ENCODE assay signal across 7 cellular contexts in the genomic region with DNA sequence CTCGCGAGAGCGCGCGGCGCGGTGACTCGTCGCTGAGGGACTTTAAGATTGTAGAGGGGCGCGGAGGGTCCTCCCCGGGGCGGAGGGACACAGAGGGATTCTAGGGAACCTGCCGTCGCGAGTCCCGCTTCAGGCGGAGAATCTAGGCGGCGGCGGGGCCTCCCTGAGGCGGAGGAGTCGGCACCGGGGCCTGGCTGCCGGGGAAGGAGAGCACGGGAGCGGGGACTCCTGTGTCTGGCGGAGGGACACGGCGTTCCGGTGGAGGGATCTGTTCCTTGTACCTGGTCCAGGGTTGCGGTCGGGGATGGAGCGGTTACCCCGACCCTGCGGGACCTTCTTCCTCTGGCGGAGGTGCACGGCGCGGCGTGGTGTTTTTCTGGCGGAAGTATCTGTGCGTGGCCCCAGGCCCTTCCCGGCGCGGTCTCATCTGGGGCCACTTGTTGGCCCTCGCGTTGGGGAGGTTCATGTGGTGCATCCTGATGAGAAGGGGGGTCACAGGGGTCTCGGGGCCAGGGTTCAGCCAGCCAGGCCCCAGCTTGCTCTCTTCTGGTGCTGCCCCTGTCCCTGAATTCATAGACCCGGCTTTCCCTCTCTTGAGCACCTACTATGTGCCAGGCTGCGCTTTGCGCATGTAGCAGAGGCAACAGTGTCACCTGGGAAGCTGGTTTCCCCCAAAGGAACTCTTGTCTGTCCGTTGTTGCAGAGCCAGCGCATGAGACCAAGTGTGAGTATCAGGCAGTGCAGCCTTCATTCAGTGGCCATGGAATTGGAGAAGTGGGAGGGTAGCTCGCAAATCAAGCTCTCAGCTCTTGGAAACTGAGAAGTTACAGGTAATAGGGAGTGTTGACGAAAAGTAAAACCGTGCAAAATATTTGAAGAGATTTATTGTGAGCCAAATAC.
DNase-seq lines count a peak whose midpoint lies in the region; ATAC-seq, FAIRE-seq and TF ChIP-seq lines count a peak whose summit lies in the region.

No MANE protein-coding gene starts in this region.

- DNase-seq in GM18507 (ENCODE audit: extremely low spot score, insufficient read length, low read depth): peak; percentile 78
- DNase-seq in NCI-H1694 treated with DMSO at 0.1 percent for 48 hours (lab: John Stamatoyannopoulos, UW): peak; percentile 87
- DNase-seq in T-helper 9 cell: peak; percentile 68
- DNase-seq in astrocyte of the spinal cord (ENCODE audit: low read depth, low spot score): peak; percentile 90
- peak; percentile 72 for DNase-seq in skeletal muscle cell (ENCODE audit: low read depth)

- TF ChIP-seq CTCF in astrocyte of the spinal cord (IDR thresholded peaks at IDR 0.05; ENCODE audit: low read depth, low read length): no peak

- in situ Hi-C loops in astrocyte of the spinal cord (cut with HindIII; ENCODE audit: low sequenced_read_pairs): no loop called here

- H3K4me3 ChIP-seq in astrocyte of the spinal cord (ENCODE audit: low read depth, low read length): peak overlapping the region; percentile 79
- H3K4me3 ChIP-seq in iPS-11a (ENCODE audit: low read depth, low read length): peak overlapping the region; percentile 87
- H3K4me3 ChIP-seq in skeletal muscle cell (ENCODE audit: low read depth, low read length): peak overlapping the region; percentile 88

- ATAC-seq in HG02938 (IDR thresholded peaks at IDR 0.05; ENCODE audit: unreplicated experiment): peak; percentile 45

- FAIRE-seq in GM18507 (lab: Jason Lieb, UNC): peak; percentile 79

Comparison
In these comparisons a context has a peak if more than half of its experiments do, and no peak if none do; other contexts are left out.
1. Peak in every context shown above with its lines: DNase-seq, ATAC-seq and H3K4me3 ChIP-seq.